23 cellular contexts compared by ENCODE assay signal in the genomic region with DNA sequence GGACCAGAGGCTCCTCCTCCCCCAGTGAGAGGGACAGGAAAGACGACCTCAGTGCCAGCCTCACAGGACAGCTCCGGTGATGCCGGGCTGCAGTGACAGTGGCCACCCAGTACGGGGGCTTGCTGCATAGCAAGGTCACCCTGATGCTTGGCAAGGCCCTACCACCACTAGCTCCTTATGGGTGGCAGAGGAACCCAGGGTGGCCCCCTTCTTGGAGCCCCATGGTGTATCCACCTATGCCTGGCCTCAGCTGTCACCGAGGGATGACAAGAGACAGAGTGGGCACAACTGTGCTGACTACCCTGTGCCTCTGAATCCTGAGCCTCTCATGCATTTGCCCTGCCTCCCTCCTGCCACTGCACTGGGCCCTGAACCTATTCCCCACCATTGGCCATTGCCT.
"Had no signal": no experiment of that assay in that cellular context is flagged by ENCODE, and none has a peak within 500 bp of the region (broad histone marks: within the 10 kb centered on the region; RNA-seq: fewer than 3 reads in every experiment).

No MANE protein-coding gene starts in this region.

- H3K36me3 ChIP-seq: MG63, SJSA1 had no signal

- FAIRE-seq: RCC 7860 had no signal

- H3K27ac ChIP-seq: SJSA1, SK-N-MC had no signal

- H3K4me1 ChIP-seq: SJSA1 had no signal

- H3K9me3 ChIP-seq: MG63, SJSA1 had no signal

- H3K27me3 ChIP-seq: MG63, SJSA1 had no signal

- H3K4me3 ChIP-seq: MG63, SJSA1, SK-N-MC had no signal

- DNase-seq: IMR-90, Karpas-422, KG1, MG63, NCI-H1092, NCI-H1105 treated with DMSO at 0.1 percent for 48 hours, NCI-H1436, NCI-H187, NCI-H2029, NCI-H2081 treated with DMSO at 0.1 percent for 48 hours, NCI-H2171, NCI-H226, NCI-H446, NCI-H510A, NCI-H524 treated with DMSO at 0.1 percent for 48 hours, NCI-H69, NCI-H774, Right ventricle myocardium superior, RPMI8226, SIG-M5 had no signal
